ENCODE assay signal across 9 cellular contexts in genomic region chr3:15899438-15899837, GRCh38.
DNase-seq lines count a peak whose midpoint lies in the region; ATAC-seq and TF ChIP-seq lines count a peak whose summit lies in the region.
"Had no signal": no experiment of that assay in that cellular context is flagged by ENCODE, and none has a peak within 500 bp of the region (broad histone marks: within the 10 kb centered on the region; RNA-seq: fewer than 3 reads in every experiment).

No MANE protein-coding gene starts in this region.

- in situ Hi-C loops in astrocyte of the cerebellum (cut with HindIII; ENCODE audit: low sequenced_read_pairs), result no loop called here

- H3K36me3 ChIP-seq in Karpas-422 (ENCODE audit: insufficient read depth, low read length), result no peaks in the 10 kb centered on the region

- H3K4me3 ChIP-seq in Karpas-422 (ENCODE audit: low read length), result no peak overlapping the region
- no peak overlapping the region for H3K4me3 ChIP-seq in astrocyte of the cerebellum (ENCODE audit: low read depth, low read length)

- no peak overlapping the region for H3K9ac ChIP-seq in Karpas-422 (ENCODE audit: low read length)

- no peaks in the 10 kb centered on the region for H3K27me3 ChIP-seq in Karpas-422 (ENCODE audit: low read length)

- no peak for TF ChIP-seq CTCF in astrocyte of the cerebellum (IDR thresholded peaks at IDR 0.05; ENCODE audit: low read depth, low read length, missing control alignments)

- H3K4me1 ChIP-seq in Karpas-422 (ENCODE audit: low read length), result no peaks in the 10 kb centered on the region

- H3K4me2 ChIP-seq in Karpas-422 (ENCODE audit: low read depth, low read length, poor library complexity, severe bottlenecking), result no peak overlapping the region

- no peaks in the 10 kb centered on the region for H3K9me2 ChIP-seq in Karpas-422 (replicated peaks; ENCODE audit: insufficient read depth, low read length)

- H2AFZ ChIP-seq in Karpas-422 (ENCODE audit: low read length), result no peak overlapping the region

- H3K27ac ChIP-seq in Karpas-422 (ENCODE audit: low read length), result no peak overlapping the region

- H3K79me2 ChIP-seq in Karpas-422 (ENCODE audit: low read length), result no peaks in the 10 kb centered on the region

- H4K20me1 ChIP-seq in Karpas-422 (ENCODE audit: insufficient read depth, low read depth, low read length), result no peaks in the 10 kb centered on the region

- intact Hi-C loops in cardiac septum (cut with DNase I), result no loop called here

- no peaks in the 10 kb centered on the region for H3K9me3 ChIP-seq in Karpas-422 (ENCODE audit: low read length)

- peak; percentile 62 for DNase-seq in EL
- peak; percentile 69 for DNase-seq in Karpas-422
- DNase-seq in astrocyte of the cerebellum (ENCODE audit: low read depth), result peak; percentile 85
- DNase-seq in kidney glomerular epithelial cell (lab: John Stamatoyannopoulos, UW), result peak; percentile 65
- no peak for DNase-seq in cardiac septum (ENCODE audit: low spot score)
- no peak for DNase-seq in NCI-H2196 (lab: John Stamatoyannopoulos, UW; ENCODE audit: unreplicated experiment)
- DNase-seq in NCI-H187 (lab: John Stamatoyannopoulos, UW), result no peak
- DNase-seq: effector CD8-positive, alpha-beta T cell had no signal

- no peak for ATAC-seq in HG03521 (IDR thresholded peaks at IDR 0.05; ENCODE audit: unreplicated experiment)

Comparison
In these comparisons a context has a peak if more than half of its experiments do, and no peak if none do; other contexts are left out.
1. DNase-seq: peak in EL (single experiment), Karpas-422 (single experiment), astrocyte of the cerebellum (single experiment) and kidney glomerular epithelial cell (single experiment); none in cardiac septum (single experiment), NCI-H2196 (single experiment) and NCI-H187 (0 of 2).